18 cellular contexts compared by ENCODE assay signal in the genomic region with DNA sequence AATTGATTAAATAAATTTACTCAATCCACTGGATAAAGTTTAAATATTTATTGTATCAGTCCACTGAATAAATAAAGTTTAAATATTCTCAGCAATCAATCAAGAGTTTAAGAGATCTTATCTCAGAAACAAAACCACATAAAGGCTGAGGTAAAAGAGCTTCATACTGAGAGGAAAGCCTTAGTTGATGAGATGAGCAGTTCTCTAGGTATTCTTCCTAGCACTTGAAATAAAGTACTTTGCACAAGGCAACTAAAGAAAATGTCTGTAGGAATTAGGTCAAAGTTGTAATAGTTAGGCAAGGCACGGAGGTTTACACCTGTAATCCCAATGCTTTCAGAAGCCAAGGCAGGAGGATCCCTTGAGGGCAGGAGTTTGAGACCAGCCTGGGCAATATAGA.
DNase-seq lines count a peak whose midpoint lies in the region; ATAC-seq and TF ChIP-seq lines count a peak whose summit lies in the region.
"Had no signal": no experiment of that assay in that cellular context is flagged by ENCODE, and none has a peak within 500 bp of the region (broad histone marks: within the 10 kb centered on the region; RNA-seq: fewer than 3 reads in every experiment).

No MANE protein-coding gene starts in this region.

- TF ChIP-seq CTCF in LNCaP clone FGC (IDR thresholded peaks at IDR 0.05; ENCODE audit: control insufficient read depth, extremely low read depth, insufficient read depth) (no peak), type B pancreatic cell (conservative IDR thresholded peaks at IDR 0.05) (no peak)

- H3K27ac Mint-ChIP-seq in type B pancreatic cell, result peak overlapping the region; percentile 46
- H3K27ac Mint-ChIP-seq: CD4-positive, alpha-beta T cell; T-helper 1 cell treated with Interleukin-12 subunit alpha and Interleukin-12 subunit beta and Interleukin-4 antibody, amounts not matched to agents 30 μg/mL and 1 μg/mL, for 36 hours had no signal

- no peaks in the 10 kb centered on the region for H3K36me3 Mint-ChIP-seq in type B pancreatic cell

- H3K27me3 Mint-ChIP-seq in type B pancreatic cell, result peaks cover 2% of the 10 kb centered on the region

- H3K4me3 ChIP-seq in LNCaP clone FGC (ENCODE audit: low read depth, low read length), result no peak overlapping the region
- H3K4me3 ChIP-seq: GM23248, HAP-1 had no signal

- H3K4me3 Mint-ChIP-seq in type B pancreatic cell, result no peak overlapping the region
- H3K4me3 Mint-ChIP-seq: CD4-positive, alpha-beta T cell; T-helper 1 cell treated with Interleukin-12 subunit alpha and Interleukin-12 subunit beta and Interleukin-4 antibody, amounts not matched to agents 30 μg/mL and 1 μg/mL, for 36 hours had no signal

- ATAC-seq in GM21360 (IDR thresholded peaks at IDR 0.05; ENCODE audit: unreplicated experiment) (no peak), GM18870 (IDR thresholded peaks at IDR 0.05; ENCODE audit: unreplicated experiment) (no peak), HG02759 (IDR thresholded peaks at IDR 0.05; ENCODE audit: unreplicated experiment) (no peak)

- DNase-seq in DMS53 (lab: John Stamatoyannopoulos, UW) (peak; percentile 51), LNCaP clone FGC (ENCODE audit: low read depth) (peak; percentile 67), SW480 (ENCODE audit: low spot score) (peak; percentile 45), type B pancreatic cell (ENCODE audit: extremely low spot score, unreplicated experiment) (no peak)
- DNase-seq: Caco-2; CD4-positive, alpha-beta T cell; GM23248; KBM-7; NCI-H187 treated with DMSO at 0.1 percent for 48 hours; NCI-H2227 treated with DMSO at 0.1 percent for 48 hours; NCI-H524; NCI-H82; OCI-M1 had no signal

- H3K9me3 Mint-ChIP-seq in type B pancreatic cell, result peaks cover 19% of the 10 kb centered on the region
- H3K9me3 Mint-ChIP-seq: T-helper 1 cell treated with Interleukin-12 subunit alpha and Interleukin-12 subunit beta and Interleukin-4 antibody, amounts not matched to agents 30 μg/mL and 1 μg/mL, for 36 hours had no signal

- H3K4me1 Mint-ChIP-seq in type B pancreatic cell (ENCODE audit: unreplicated experiment), result peaks cover 22% of the 10 kb centered on the region
